Comparison of ENCODE assay signal across 9 cellular contexts in genomic region chr2:241617431-241618154, GRCh38. TPM values are rescaled to one million over a fixed set of nuclear protein-coding genes. Genes with fewer than 3 reads are reported as not detected.
DNase-seq lines count a peak whose midpoint lies in the region; ATAC-seq, FAIRE-seq and TF ChIP-seq lines count a peak whose summit lies in the region.
"Had no signal": no experiment of that assay in that cellular context is flagged by ENCODE, and none has a peak within 500 bp of the region (broad histone marks: within the 10 kb centered on the region; RNA-seq: fewer than 3 reads in every experiment).

No MANE protein-coding gene starts in this region.

- peak overlapping the region; percentile 87 for H3K27ac Mint-ChIP-seq in activated CD4-positive, alpha-beta memory T cell treated with anti-CD3 and anti-CD28 coated beads for 36 hours

- no peaks in the 10 kb centered on the region for H3K27me3 Mint-ChIP-seq in activated CD4-positive, alpha-beta memory T cell treated with anti-CD3 and anti-CD28 coated beads for 36 hours

- peak overlapping the region; percentile 74 for H3K4me3 Mint-ChIP-seq in activated CD4-positive, alpha-beta memory T cell treated with anti-CD3 and anti-CD28 coated beads for 36 hours

- ATAC-seq in HG03442 (IDR thresholded peaks at IDR 0.05; ENCODE audit: unreplicated experiment) (peak; percentile 54), left cardiac atrium (peak; percentile 41 to 45)
- peak; percentile 22 for ATAC-seq in stimulated activated naive CD8-positive, alpha-beta T cell treated with anti-CD3 and anti-CD28 coated beads, Interleukin-15, Interleukin-2, amounts not matched to agents 100 U/mL and 50 U/mL, for 24 hours
- ATAC-seq: Panc1 had no signal

- intact Hi-C loops in activated CD4-positive, alpha-beta memory T cell treated with anti-CD3 and anti-CD28 coated beads for 36 hours (cut with micrococcal nuclease) = loop anchor here (1.0 to 5.0 kb wide), 2 partner anchors 7 to 260 kb away; partner anchors contain the start of gene FARP2
- intact Hi-C loops in left cardiac atrium (cut with DNase I) = no loop called here
- intact Hi-C loops in posterior vena cava (cut with DNase I) = no loop called here

- peaks cover 15% of the 10 kb centered on the region for H3K36me3 Mint-ChIP-seq in activated CD4-positive, alpha-beta memory T cell treated with anti-CD3 and anti-CD28 coated beads for 36 hours

- H3K4me1 Mint-ChIP-seq in activated CD4-positive, alpha-beta memory T cell treated with anti-CD3 and anti-CD28 coated beads for 36 hours (ENCODE audit: low read depth) = peaks cover 47% of the 10 kb centered on the region

- peaks cover 15% of the 10 kb centered on the region for H3K9me3 Mint-ChIP-seq in activated CD4-positive, alpha-beta memory T cell treated with anti-CD3 and anti-CD28 coated beads for 36 hours

- CTCF ChIA-PET in activated CD4-positive, alpha-beta memory T cell treated with anti-CD3 and anti-CD28 coated beads for 36 hours (lab: Charles Lee) = interaction anchor here (1.1 kb wide), 1 partner anchor 251 kb away, joined by 3 read pairs; no protein-coding TSS in a partner anchor

- POLR2A ChIA-PET in activated CD4-positive, alpha-beta memory T cell treated with anti-CD3 and anti-CD28 coated beads for 36 hours (lab: Charles Lee) = no interaction called here

- DNase-seq in GM12892 (ENCODE audit: insufficient read length) = no peak
- peak; percentile 63 for DNase-seq in activated CD4-positive, alpha-beta memory T cell treated with anti-CD3 and anti-CD28 coated beads for 36 hours
- peak; percentile 59 for DNase-seq in left cardiac atrium
- DNase-seq in stimulated activated naive CD8-positive, alpha-beta T cell treated with anti-CD3 and anti-CD28 coated beads, Interleukin-15, Interleukin-2, amounts not matched to agents 100 U/mL and 50 U/mL, for 24 hours = peak; percentile 44
- no peak for DNase-seq in posterior vena cava (ENCODE audit: low spot score)
- no peak for DNase-seq in NCI-H1694 (lab: John Stamatoyannopoulos, UW)
- no peak for DNase-seq in activated gamma-delta T cell treated with Interleukin-2 at 50 U/mL for 16 hours

- TF ChIP-seq POLR2A in GM12892 (IDR thresholded peaks at IDR 0.05; ENCODE audit: low read depth, low read length) = peak; percentile 47; the same call in 1 of the 2 replicates

- peak; percentile 94 for FAIRE-seq in GM12892 (lab: Jason Lieb, UNC)

RNA-seq across cellular contexts. Expression of gene THAP4, which starts 19.4 kb away (rescaled TPM):
- polyA plus RNA-seq in GM12892 (2012; ENCODE audit: missing spikeins) = 30.6 TPM
- total RNA-seq in activated CD4-positive, alpha-beta memory T cell treated with anti-CD3 and anti-CD28 coated beads for 36 hours = 10 to 100 TPM; 43.7 to 44.5 TPM
- total RNA-seq in left cardiac atrium = 10 to 100 TPM; 73.3 to 74.4 TPM
- total RNA-seq in posterior vena cava = 10 to 100 TPM; 31.2 to 32.1 TPM

RNA-seq across cellular contexts. Expression of gene ATG4B, which starts 19.9 kb away (rescaled TPM):
- 47.6 TPM for polyA plus RNA-seq in GM12892 (2012; ENCODE audit: missing spikeins)
- total RNA-seq in activated CD4-positive, alpha-beta memory T cell treated with anti-CD3 and anti-CD28 coated beads for 36 hours = 10 to 100 TPM; 85.0 to 85.9 TPM
- total RNA-seq in left cardiac atrium (10 to 100 TPM; 43.0 to 49.4 TPM), posterior vena cava (10 to 100 TPM; 43.7 to 52.1 TPM)

RNA-seq across cellular contexts. Expression of gene BOK, which starts 59.0 kb away (rescaled TPM):
- 0.08 TPM for polyA plus RNA-seq in GM12892 (2012; ENCODE audit: missing spikeins)
- under 1 TPM; 0.07 to 0.10 TPM for total RNA-seq in activated CD4-positive, alpha-beta memory T cell treated with anti-CD3 and anti-CD28 coated beads for 36 hours
- total RNA-seq in left cardiac atrium = 10 to 100 TPM; 20.4 to 30.2 TPM
- total RNA-seq in posterior vena cava = 10 to 100 TPM; 20.1 to 29.7 TPM

Comparison
In these comparisons a context has a peak if more than half of its experiments do, and no peak if none do; other contexts are left out.
1. DNase-seq: peak in activated CD4-positive, alpha-beta memory T cell treated with anti-CD3 and anti-CD28 coated beads for 36 hours (single experiment), left cardiac atrium (single experiment) and stimulated activated naive CD8-positive, alpha-beta T cell treated with anti-CD3 and anti-CD28 coated beads, Interleukin-15, Interleukin-2, amounts not matched to agents 100 U/mL and 50 U/mL, for 24 hours (single experiment); none in GM12892 (single experiment), posterior vena cava (single experiment), NCI-H1694 (single experiment) and activated gamma-delta T cell treated with Interleukin-2 at 50 U/mL for 16 hours (single experiment).
2. RNA of gene BOK, which starts 59.0 kb away (total RNA-seq): 20.4 to 30.2 TPM in left cardiac atrium and 20.1 to 29.7 TPM in posterior vena cava; 0.07 to 0.10 TPM in activated CD4-positive, alpha-beta memory T cell treated with anti-CD3 and anti-CD28 coated beads for 36 hours; every median in the first group is over 10 times any median in the second.
3. Peak in every context shown above with its lines, with median percentiles within 50 percentile points of each other: ATAC-seq.